ENCODE assay signal across 25 cellular contexts in the genomic region with DNA sequence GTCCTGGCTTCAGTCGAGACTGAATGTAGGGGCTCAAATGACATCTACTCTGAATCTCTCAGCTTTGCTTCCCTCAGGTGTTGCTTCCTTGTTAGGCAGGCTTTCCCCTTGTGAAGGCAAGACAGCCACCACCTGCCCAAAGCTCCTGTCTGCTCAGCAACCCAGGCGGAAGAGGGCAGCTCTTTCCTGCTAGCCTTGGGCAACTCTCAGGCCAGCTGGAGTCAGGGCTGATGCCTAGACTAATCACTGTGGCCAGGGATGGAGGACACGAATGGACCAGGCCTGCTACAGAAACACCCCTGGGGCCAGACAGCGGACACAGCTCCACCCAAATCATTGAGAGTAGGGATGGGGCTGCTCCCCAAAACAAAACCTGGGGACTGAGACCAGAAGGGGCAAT.
"Had no signal": no experiment of that assay in that cellular context is flagged by ENCODE, and none has a peak within 500 bp of the region (broad histone marks: within the 10 kb centered on the region; RNA-seq: fewer than 3 reads in every experiment).

No MANE protein-coding gene starts in this region.

- H3K9me3 Mint-ChIP-seq: activated B cell treated with CpG ODN at 0.5 μM for 24 hours; activated CD8-positive, alpha-beta T cell treated with anti-CD3 and anti-CD28 coated beads for 36 hours; activated naive CD4-positive, alpha-beta T cell treated with anti-CD3 and anti-CD28 coated beads, Interleukin-2, amount 10 ng/mL, durations not matched to agents 7 days and 5 days; endodermal cell; T-helper 2 cell treated with Interferon-gamma antibody and Interleukin-4, amounts not matched to agents 5 μg/mL and 100 μg/mL, for 36 hours had no signal

- H3K4me3 Mint-ChIP-seq: activated B cell treated with CpG ODN at 0.5 μM for 24 hours; activated CD8-positive, alpha-beta T cell treated with anti-CD3 and anti-CD28 coated beads for 36 hours; activated naive CD4-positive, alpha-beta T cell treated with anti-CD3 and anti-CD28 coated beads, Interleukin-2, amount 10 ng/mL, durations not matched to agents 7 days and 5 days; activated naive CD8-positive, alpha-beta T cell; endodermal cell; T-helper 17 cell; T-helper 2 cell treated with Interferon-gamma antibody and Interleukin-4, amounts not matched to agents 5 μg/mL and 100 μg/mL, for 36 hours had no signal

- DNase-seq: activated B cell treated with CpG ODN at 0.5 μM for 24 hours; activated CD4-positive, alpha-beta T cell treated with anti-CD3 and anti-CD28 coated beads for 48 hours; activated CD4-positive, alpha-beta T cell treated with anti-CD3 and anti-CD28 coated beads, Interleukin-2, amount 50 U/mL, for 1 hour; activated CD4-positive, alpha-beta T cell treated with anti-CD3 and anti-CD28 coated beads, Interleukin-2, amount 50 U/mL, for 48 hours; activated CD8-positive, alpha-beta T cell treated with anti-CD3 and anti-CD28 coated beads for 36 hours; activated gamma-delta T cell; activated naive CD4-positive, alpha-beta T cell; activated naive CD4-positive, alpha-beta T cell treated with anti-CD3 and anti-CD28 coated beads, Interleukin-2, amount 10 ng/mL, durations not matched to agents 7 days and 5 days; activated T-cell treated with anti-CD3 and anti-CD28 coated beads, Interleukin-2, amount 50 U/mL, for 1 hour; activated T-cell treated with anti-CD3 and anti-CD28 coated beads, Interleukin-2, amount 50 U/mL, for 48 hours; amniotic stem cell; anterior cingulate cortex; brain microvascular endothelial cell; caudate nucleus; effector memory CD4-positive, alpha-beta T cell; endodermal cell; foreskin fibroblast; T-helper 1 cell; T-helper 17 cell; T1000; WERI-Rb-1 had no signal

- H3K36me3 Mint-ChIP-seq: activated naive CD4-positive, alpha-beta T cell treated with anti-CD3 and anti-CD28 coated beads, Interleukin-2, amount 10 ng/mL, durations not matched to agents 7 days and 5 days; activated naive CD8-positive, alpha-beta T cell had no signal

- ATAC-seq: activated CD4-positive, CD25-positive, alpha-beta regulatory T cell treated with anti-CD3 and anti-CD28 coated beads, Interleukin-2, amount 50 U/mL, for 24 hours; esophagus mucosa; T-helper 17 cell had no signal

- H3K4me1 Mint-ChIP-seq: activated B cell treated with CpG ODN at 0.5 μM for 24 hours had no signal

- H3K27ac Mint-ChIP-seq: activated B cell treated with CpG ODN at 0.5 μM for 24 hours; activated naive CD4-positive, alpha-beta T cell treated with anti-CD3 and anti-CD28 coated beads, Interleukin-2, amount 10 ng/mL, durations not matched to agents 7 days and 5 days; activated naive CD8-positive, alpha-beta T cell; endodermal cell; T-helper 2 cell treated with Interferon-gamma antibody and Interleukin-4, amounts not matched to agents 5 μg/mL and 100 μg/mL, for 36 hours had no signal
